ENCODE assay signal across 25 cellular contexts in genomic region chr16:51039638-51040331, GRCh38.
"Had no signal": no experiment of that assay in that cellular context is flagged by ENCODE, and none has a peak within 500 bp of the region (broad histone marks: within the 10 kb centered on the region; RNA-seq: fewer than 3 reads in every experiment).

No MANE protein-coding gene starts in this region.

- H3K4me1 ChIP-seq: colonic mucosa, esophagus squamous epithelium, transverse colon had no signal

- H3K27ac ChIP-seq: colonic mucosa, dorsolateral prefrontal cortex, epithelial cell of prostate, esophagus squamous epithelium, gastroesophageal sphincter, left ventricle myocardium inferior, neutrophil, sigmoid colon, skin epidermis, thoracic aorta, transverse colon had no signal

- H3K9me3 Mint-ChIP-seq: natural killer cell treated with Interleukin-12 subunit alpha and Interleukin-12 subunit beta and Interleukin-15 and Interleukin-18, amount 100 ng/mL, for 72 hours; stimulated activated naive B cell treated with anti-CD40 and anti-IgM and Interleukin-4, amounts not matched to agents 10 μg/mL and 1 μg/mL and 100 μg/mL, for 72 hours; stimulated activated naive CD8-positive, alpha-beta T cell treated with anti-CD3 and anti-CD28 coated beads, Interleukin-15, amount 100 ng/mL, for 72 hours had no signal

- H3K27ac Mint-ChIP-seq: natural killer cell treated with Interleukin-12 subunit alpha and Interleukin-12 subunit beta and Interleukin-15 and Interleukin-18, amount 100 ng/mL, for 72 hours; stimulated activated naive B cell treated with anti-CD40 and anti-IgM and Interleukin-4, amounts not matched to agents 10 μg/mL and 1 μg/mL and 100 μg/mL, for 72 hours; stimulated activated naive CD8-positive, alpha-beta T cell treated with anti-CD3 and anti-CD28 coated beads, Interleukin-15, amount 100 ng/mL, for 72 hours had no signal

- DNase-seq: colonic mucosa; dorsolateral prefrontal cortex; effector memory CD4-positive, alpha-beta T cell; esophagus squamous epithelium; foreskin fibroblast; glutamatergic neuron; immature natural killer cell; kidney; left cardiac atrium; left ventricle myocardium inferior; mesenchymal stem cell; midbrain; posterior cingulate gyrus; sigmoid colon; stimulated activated CD4-positive, alpha-beta T cell treated with anti-CD3 and anti-CD28 coated beads, Interleukin-2, amount 100 ng/mL, for 24 hours; stimulated activated CD4-positive, alpha-beta T cell treated with anti-CD3 and anti-CD28 coated beads, Interleukin-4, amount 100 ng/mL, for 4 hours; stimulated activated naive B cell treated with anti-CD40 and anti-IgM and Interleukin-4, amounts not matched to agents 10 μg/mL and 1 μg/mL and 100 μg/mL, for 72 hours; stimulated activated naive CD8-positive, alpha-beta T cell treated with anti-CD3 and anti-CD28 coated beads, Interleukin-15, amount 100 ng/mL, for 72 hours; transverse colon had no signal

- ATAC-seq: gastroesophageal sphincter; left cardiac atrium; natural killer cell treated with Interleukin-12 subunit alpha and Interleukin-12 subunit beta and Interleukin-15 and Interleukin-18, amount 100 ng/mL, for 72 hours; stimulated activated naive B cell treated with anti-CD40 and anti-IgM and Interleukin-4, amounts not matched to agents 10 μg/mL and 1 μg/mL and 100 μg/mL, for 72 hours; stimulated activated naive CD8-positive, alpha-beta T cell treated with anti-CD3 and anti-CD28 coated beads, Interleukin-15, amount 100 ng/mL, for 72 hours had no signal

- H3K4me3 Mint-ChIP-seq: immature natural killer cell; natural killer cell treated with Interleukin-12 subunit alpha and Interleukin-12 subunit beta and Interleukin-15 and Interleukin-18, amount 100 ng/mL, for 72 hours; stimulated activated naive B cell treated with anti-CD40 and anti-IgM and Interleukin-4, amounts not matched to agents 10 μg/mL and 1 μg/mL and 100 μg/mL, for 72 hours; stimulated activated naive CD8-positive, alpha-beta T cell treated with anti-CD3 and anti-CD28 coated beads, Interleukin-15, amount 100 ng/mL, for 72 hours had no signal

- H3K27me3 ChIP-seq: colonic mucosa, esophagus squamous epithelium, gastroesophageal sphincter, neutrophil, sigmoid colon, transverse colon had no signal

- H3K9me3 ChIP-seq: colonic mucosa, esophagus squamous epithelium, gastroesophageal sphincter, left ventricle myocardium inferior, neutrophil, sigmoid colon, thoracic aorta, transverse colon had no signal

- H3K36me3 Mint-ChIP-seq: immature natural killer cell; natural killer cell treated with Interleukin-12 subunit alpha and Interleukin-12 subunit beta and Interleukin-15 and Interleukin-18, amount 100 ng/mL, for 72 hours; stimulated activated naive B cell treated with anti-CD40 and anti-IgM and Interleukin-4, amounts not matched to agents 10 μg/mL and 1 μg/mL and 100 μg/mL, for 72 hours had no signal

- H3K4me1 Mint-ChIP-seq: immature natural killer cell; stimulated activated naive CD8-positive, alpha-beta T cell treated with anti-CD3 and anti-CD28 coated beads, Interleukin-15, amount 100 ng/mL, for 72 hours had no signal
